ENCODE assay signal across 9 cellular contexts in genomic region chr19:38699027-38699346, GRCh38. TPM values are rescaled to one million over a fixed set of nuclear protein-coding genes. Genes with fewer than 3 reads are reported as not detected.
DNase-seq lines count a peak whose midpoint lies in the region; ATAC-seq and TF ChIP-seq lines count a peak whose summit lies in the region.
"Had no signal": no experiment of that assay in that cellular context is flagged by ENCODE, and none has a peak within 500 bp of the region (broad histone marks: within the 10 kb centered on the region; RNA-seq: fewer than 3 reads in every experiment).

No MANE protein-coding gene starts in this region.

- peaks cover 0 to 1% of the 10 kb centered on the region in 2 donors for H3K36me3 Mint-ChIP-seq in activated naive CD4-positive, alpha-beta T cell treated with anti-CD3 and anti-CD28 coated beads, Interleukin-2, amount 50 U/mL, for 72 hours
- H3K36me3 Mint-ChIP-seq in brain (peaks cover 43% of the 10 kb centered on the region), memory B cell (peaks cover under 1% of the 10 kb centered on the region)

- H3K4me3 Mint-ChIP-seq in brain = no peak overlapping the region
- no peak overlapping the region for H3K4me3 Mint-ChIP-seq in memory B cell
- H3K4me3 Mint-ChIP-seq: activated B cell treated with CpG ODN at 0.5 μM for 24 hours had no signal

- H3K4me1 Mint-ChIP-seq in brain (peaks cover 52% of the 10 kb centered on the region), memory B cell (peaks cover 32% of the 10 kb centered on the region)

- H3K27ac ChIP-seq in thyroid gland = peak overlapping the region; percentile 75 to 83 (median 83)

- peaks cover 78 to 90% of the 10 kb centered on the region in 2 donors for H3K4me1 ChIP-seq in thyroid gland

- intact Hi-C loops in thyroid gland (cut with DNase I) = no loop called here

- peaks cover 7 to 11% of the 10 kb centered on the region in 2 donors for H3K36me3 ChIP-seq in thyroid gland

- no peaks in the 10 kb centered on the region for H3K9me3 ChIP-seq in thyroid gland

- no peak for DNase-seq in activated naive CD4-positive, alpha-beta T cell treated with anti-CD3 and anti-CD28 coated beads, Interleukin-2, amount 50 U/mL, for 72 hours (ENCODE audit: low spot score in 2 of 2)
- no peak for DNase-seq in activated naive CD4-positive, alpha-beta T cell treated with anti-CD3 and anti-CD28 coated beads, Interleukin-2, amount 50 U/mL, for 16 hours
- DNase-seq in memory B cell (ENCODE audit: low spot score in 2 of 2) = no peak
- no peak for DNase-seq in thyroid gland
- DNase-seq in retina = no peak
- no peak for DNase-seq in GDM1 (lab: John Stamatoyannopoulos, UW)
- DNase-seq: activated B cell treated with CpG ODN at 0.5 μM for 24 hours had no signal

- H3K9me3 Mint-ChIP-seq in activated naive CD4-positive, alpha-beta T cell treated with anti-CD3 and anti-CD28 coated beads, Interleukin-2, amount 50 U/mL, for 72 hours = no peaks in the 10 kb centered on the region
- H3K9me3 Mint-ChIP-seq in brain (no peaks in the 10 kb centered on the region), memory B cell (no peaks in the 10 kb centered on the region)
- H3K9me3 Mint-ChIP-seq: activated B cell treated with CpG ODN at 0.5 μM for 24 hours had no signal

- no peaks in the 10 kb centered on the region for H3K27me3 ChIP-seq in thyroid gland

- 82 to 85% methylated on average over 6 to 7 of the region's 7 CpGs for WGBS in thyroid gland, 2 donors

- TF ChIP-seq CTCF in brain (conservative IDR thresholded peaks at IDR 0.05) (no peak), thyroid gland (IDR thresholded peaks at IDR 0.05) (no peak)

- TF ChIP-seq POLR2A in thyroid gland (IDR thresholded peaks at IDR 0.05) = no peak

- no peak overlapping the region for H3K4me3 ChIP-seq in thyroid gland (replicated peaks in 1 of 3)

- peak overlapping the region in 1 of 2 donors; percentile 50 for H3K27ac Mint-ChIP-seq in activated naive CD4-positive, alpha-beta T cell treated with anti-CD3 and anti-CD28 coated beads, Interleukin-2, amount 50 U/mL, for 72 hours
- H3K27ac Mint-ChIP-seq in brain = peak overlapping the region in 4 of 5 experiments; percentile 29 to 86 (median 71)
- peak overlapping the region; percentile 53 for H3K27ac Mint-ChIP-seq in memory B cell
- H3K27ac Mint-ChIP-seq: activated B cell treated with CpG ODN at 0.5 μM for 24 hours had no signal

- no peaks in the 10 kb centered on the region for H3K27me3 Mint-ChIP-seq in brain
- H3K27me3 Mint-ChIP-seq in memory B cell = no peaks in the 10 kb centered on the region
- H3K27me3 Mint-ChIP-seq: activated B cell treated with CpG ODN at 0.5 μM for 24 hours had no signal

- peak; percentile 13 to 40 for ATAC-seq in activated naive CD4-positive, alpha-beta T cell treated with anti-CD3 and anti-CD28 coated beads, Interleukin-2, amount 50 U/mL, for 72 hours
- ATAC-seq in memory B cell (ENCODE audit: low read depth) = no peak
- ATAC-seq in GM21381 (IDR thresholded peaks at IDR 0.05; ENCODE audit: unreplicated experiment) = no peak

RNA-seq across cellular contexts. Expression of gene CAPN12, which starts 45.3 kb away (rescaled TPM):
- total RNA-seq in activated naive CD4-positive, alpha-beta T cell treated with anti-CD3 and anti-CD28 coated beads, Interleukin-2, amount 50 U/mL, for 72 hours = 1 to 10 TPM; 1.6 to 9.0 TPM
- polyA plus RNA-seq in brain (ENCODE audit: insufficient read depth, low read depth, low replicate concordance) = 0.44 TPM
- total RNA-seq in thyroid gland = 1 to 10 TPM in 2 of 4 donors, not detected in 2; 1.6 to 2.0 TPM

RNA-seq across cellular contexts. Expression of gene ACTN4, which starts 51.5 kb away (rescaled TPM):
- 100 to 1,000 TPM; 181 to 204 TPM for total RNA-seq in activated naive CD4-positive, alpha-beta T cell treated with anti-CD3 and anti-CD28 coated beads, Interleukin-2, amount 50 U/mL, for 72 hours
- polyA plus RNA-seq in brain (ENCODE audit: insufficient read depth, low read depth, low replicate concordance) = 379 TPM
- 100 to 1,000 TPM; 191 to 479 (median 365) TPM for total RNA-seq in thyroid gland

Comparison
In these comparisons a context has a peak if more than half of its experiments do, and no peak if none do; other contexts are left out.
1. ATAC-seq: peak in activated naive CD4-positive, alpha-beta T cell treated with anti-CD3 and anti-CD28 coated beads, Interleukin-2, amount 50 U/mL, for 72 hours (2 of 2); none in memory B cell (single experiment) and GM21381 (single experiment).